ENCODE assay signal across 8 cellular contexts in the genomic region with DNA sequence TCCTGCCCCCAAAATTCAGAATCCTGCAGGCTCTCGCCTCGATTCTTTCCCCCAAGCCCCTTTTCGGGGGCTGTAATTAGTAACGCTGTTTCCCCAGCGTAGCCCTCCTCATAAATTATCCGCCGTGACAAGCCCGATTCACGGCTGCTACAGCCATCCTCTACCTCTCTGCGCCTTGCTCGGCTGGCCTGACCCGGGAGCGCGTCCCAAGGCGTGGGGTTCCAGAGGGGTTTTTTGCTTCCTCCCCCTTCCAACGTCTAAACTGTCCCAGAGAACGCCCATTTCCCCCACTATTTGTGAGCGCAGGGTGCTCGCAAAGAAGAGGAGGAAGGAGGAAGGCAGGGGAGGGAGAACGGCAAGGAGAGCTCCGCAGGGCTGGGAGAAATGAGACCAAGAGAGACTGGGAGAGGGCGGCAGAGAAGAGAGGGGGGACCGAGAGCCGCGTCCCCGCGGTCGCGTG. TPM values are rescaled to one million over a fixed set of nuclear protein-coding genes. Genes with fewer than 3 reads are reported as not detected.
DNase-seq lines count a peak whose midpoint lies in the region; ATAC-seq, FAIRE-seq and TF ChIP-seq lines count a peak whose summit lies in the region.
"Had no signal": no experiment of that assay in that cellular context is flagged by ENCODE, and none has a peak within 500 bp of the region (broad histone marks: within the 10 kb centered on the region; RNA-seq: fewer than 3 reads in every experiment).

No MANE protein-coding gene starts in this region.

- H3K27me3 Mint-ChIP-seq in activated CD8-positive, alpha-beta memory T cell treated with anti-CD3 and anti-CD28 coated beads, Interleukin-2, amount 10 ng/mL, durations not matched to agents 7 days and 5 days: peaks cover 36% of the 10 kb centered on the region
- peaks cover 71% of the 10 kb centered on the region for H3K27me3 Mint-ChIP-seq in type B pancreatic cell

- H3K79me2 ChIP-seq in keratinocyte (ENCODE audit: control insufficient read depth, insufficient read depth, low read length): peaks cover 72% of the 10 kb centered on the region

- TF ChIP-seq CTCF in keratinocyte (optimal IDR thresholded peaks at IDR 0.05 in 1 of 3, IDR thresholded peaks at IDR 0.05 in 1 of 3, conservative IDR thresholded peaks at IDR 0.05 in 1 of 3; ENCODE audit: extremely low read depth in 1 of 3, insufficient read depth in 2 of 3, low read length in 3 of 3) (no peak), type B pancreatic cell (conservative IDR thresholded peaks at IDR 0.05) (no peak)

- H4K20me1 ChIP-seq in keratinocyte (ENCODE audit: control insufficient read depth, extremely low read depth, insufficient read depth, low read length): no peaks in the 10 kb centered on the region

- H3K9ac ChIP-seq in keratinocyte (ENCODE audit: control insufficient read depth, extremely low read depth, insufficient read depth, low read length): peak overlapping the region; percentile 93

- peak overlapping the region; percentile 92 for H3K4me2 ChIP-seq in keratinocyte (ENCODE audit: control insufficient read depth, extremely low read depth, insufficient read depth, low read depth, low read length)

- H3K4me1 Mint-ChIP-seq in activated CD8-positive, alpha-beta memory T cell treated with anti-CD3 and anti-CD28 coated beads, Interleukin-2, amount 10 ng/mL, durations not matched to agents 7 days and 5 days: no peaks in the 10 kb centered on the region
- H3K4me1 Mint-ChIP-seq in type B pancreatic cell (ENCODE audit: unreplicated experiment): peaks cover 20% of the 10 kb centered on the region

- no peaks in the 10 kb centered on the region for H3K36me3 Mint-ChIP-seq in activated CD8-positive, alpha-beta memory T cell treated with anti-CD3 and anti-CD28 coated beads, Interleukin-2, amount 10 ng/mL, durations not matched to agents 7 days and 5 days
- H3K36me3 Mint-ChIP-seq in type B pancreatic cell: peaks cover 37% of the 10 kb centered on the region

- no peak overlapping the region for H2AFZ ChIP-seq in keratinocyte (ENCODE audit: control insufficient read depth, low read length)

- no peaks in the 10 kb centered on the region for H3K9me3 ChIP-seq in keratinocyte (ENCODE audit: control insufficient read depth, low read depth, low read length)

- peak overlapping the region; percentile 92 for H3K27ac ChIP-seq in keratinocyte (ENCODE audit: control insufficient read depth, insufficient read depth, low read length)
- no peak overlapping the region for H3K27ac ChIP-seq in substantia nigra (ENCODE audit: low read depth, low read length, poor library complexity, severe bottlenecking)
- H3K27ac ChIP-seq: C4-2B had no signal

- no peak for ATAC-seq in activated CD8-positive, alpha-beta memory T cell treated with anti-CD3 and anti-CD28 coated beads, Interleukin-2, amount 10 ng/mL, durations not matched to agents 7 days and 5 days
- ATAC-seq: HCT116 had no signal

- H3K27me3 ChIP-seq in keratinocyte (ENCODE audit: control insufficient read depth, extremely low read depth, insufficient read depth, low read length): no peaks in the 10 kb centered on the region

- DNase-seq in activated CD8-positive, alpha-beta memory T cell treated with anti-CD3 and anti-CD28 coated beads, Interleukin-2, amount 50 U/mL, for 48 hours: peak; percentile 42
- no peak for DNase-seq in activated CD8-positive, alpha-beta memory T cell treated with anti-CD3 and anti-CD28 coated beads, Interleukin-2, amount 10 ng/mL, durations not matched to agents 7 days and 5 days
- DNase-seq in keratinocyte (ENCODE audit: low read depth, low spot score) (no peak), type B pancreatic cell (ENCODE audit: extremely low spot score, unreplicated experiment) (peak; percentile 67), substantia nigra (lab: John Stamatoyannopoulos, UW) (no peak)
- DNase-seq in activated CD4-positive, alpha-beta T cell treated with anti-CD3 and anti-CD28 coated beads, Interleukin-2, amount 50 U/mL, for 48 hours: no peak

- H3K4me3 ChIP-seq in keratinocyte (ENCODE audit: control insufficient read depth in 2 of 3, extremely low read depth in 1 of 3, insufficient read depth in 2 of 3, low read depth in 1 of 3, low read length in 3 of 3): peak overlapping the region; percentile 58 to 93 (median 91)

- no peaks in the 10 kb centered on the region for H3K9me3 Mint-ChIP-seq in activated CD8-positive, alpha-beta memory T cell treated with anti-CD3 and anti-CD28 coated beads, Interleukin-2, amount 10 ng/mL, durations not matched to agents 7 days and 5 days (ENCODE audit: low read depth)
- no peaks in the 10 kb centered on the region for H3K9me3 Mint-ChIP-seq in type B pancreatic cell

- H3K27ac Mint-ChIP-seq in activated CD8-positive, alpha-beta memory T cell treated with anti-CD3 and anti-CD28 coated beads, Interleukin-2, amount 10 ng/mL, durations not matched to agents 7 days and 5 days: no peak overlapping the region
- H3K27ac Mint-ChIP-seq in type B pancreatic cell: peak overlapping the region; percentile 99

- no peak overlapping the region for H3K4me3 Mint-ChIP-seq in activated CD8-positive, alpha-beta memory T cell treated with anti-CD3 and anti-CD28 coated beads, Interleukin-2, amount 10 ng/mL, durations not matched to agents 7 days and 5 days
- H3K4me3 Mint-ChIP-seq in type B pancreatic cell: peak overlapping the region; percentile 99

- CTCF ChIA-PET in activated CD8-positive, alpha-beta memory T cell treated with anti-CD3 and anti-CD28 coated beads, Interleukin-2, amount 10 ng/mL, durations not matched to agents 7 days and 5 days (lab: Charles Lee): no interaction called here

- peaks cover 4 to 7% of the 10 kb centered on the region in 2 experiments for H3K36me3 ChIP-seq in keratinocyte (ENCODE audit: control insufficient read depth in 2 of 2, extremely low read depth in 1 of 2, insufficient read depth in 2 of 2, low read length in 2 of 2)

- peaks cover 41% of the 10 kb centered on the region for H3K4me1 ChIP-seq in keratinocyte (ENCODE audit: control insufficient read depth, extremely low read depth, insufficient read depth, low read length)

- FAIRE-seq in keratinocyte (lab: Jason Lieb, UNC): no peak

- dilution Hi-C loops in keratinocyte (cut with MboI; ENCODE audit: extremely low pct_ligation_motif_present, low sequenced_read_pairs): no loop called here

- no peaks in the 10 kb centered on the region for H3K9me1 ChIP-seq in keratinocyte (ENCODE audit: control insufficient read depth, extremely low read depth, insufficient read depth, low read length)

RNA-seq across cellular contexts. Expression of a gene that starts 0.9 kb away (rescaled TPM):
- total RNA-seq in activated CD8-positive, alpha-beta memory T cell treated with anti-CD3 and anti-CD28 coated beads, Interleukin-2, amount 10 ng/mL, durations not matched to agents 7 days and 5 days: not detected
- 3.3 to 7.1 TPM (median 4.5 TPM) in 3 replicates for polyA plus RNA-seq in keratinocyte
- polyA plus RNA-seq in keratinocyte (2011; ENCODE audit: low read depth): 6.8 TPM
- polyA plus RNA-seq in keratinocyte (2011; cell fraction: cytosol; rRNA removed): 3.1 and 4.3 TPM in 2 replicates
- polyA plus RNA-seq in keratinocyte (2011; cell fraction: nucleus; rRNA removed): 9.4 and 10.0 TPM in 2 replicates
- polyA plus RNA-seq in keratinocyte (2012; ENCODE audit: low replicate concordance): 3.2 and 5.0 TPM in 2 replicates
- 2.3 to 4.3 TPM (median 2.7 TPM) in 3 replicates for polyA minus RNA-seq in keratinocyte
- 4.4 TPM for polyA minus RNA-seq in keratinocyte (2011; cell fraction: cytosol; rRNA and poly(A)+ RNA removed)
- 5.0 and 5.5 TPM in 2 replicates for polyA minus RNA-seq in keratinocyte (2011; cell fraction: nucleus; rRNA and poly(A)+ RNA removed)
- 55.0 and 77.7 TPM in 2 replicates for total RNA-seq in type B pancreatic cell (ENCODE audit: low replicate concordance)

RNA-seq across cellular contexts. Expression of a gene that starts 5.0 kb away (rescaled TPM):
- not detected for total RNA-seq in activated CD8-positive, alpha-beta memory T cell treated with anti-CD3 and anti-CD28 coated beads, Interleukin-2, amount 10 ng/mL, durations not matched to agents 7 days and 5 days
- 0.52 to 0.72 TPM (median 0.54 TPM) in 3 replicates for polyA plus RNA-seq in keratinocyte
- polyA plus RNA-seq in keratinocyte (2011; ENCODE audit: low read depth): not detected
- polyA plus RNA-seq in keratinocyte (2011; cell fraction: cytosol; rRNA removed): 0.26 and 0.68 TPM in 2 replicates
- polyA plus RNA-seq in keratinocyte (2011; cell fraction: nucleus; rRNA removed): 1.8 and 2.5 TPM in 2 replicates
- polyA plus RNA-seq in keratinocyte (2012; ENCODE audit: low replicate concordance): 0.44 and 1.4 TPM in 2 replicates
- polyA minus RNA-seq in keratinocyte: 0.59 to 2.3 TPM (median 1.1 TPM) in 3 replicates
- polyA minus RNA-seq in keratinocyte (2011; cell fraction: cytosol; rRNA and poly(A)+ RNA removed): not detected
- 2.7 and 3.6 TPM in 2 replicates for polyA minus RNA-seq in keratinocyte (2011; cell fraction: nucleus; rRNA and poly(A)+ RNA removed)
- 4.2 and 10.9 TPM in 2 replicates for total RNA-seq in type B pancreatic cell (ENCODE audit: low replicate concordance)

RNA-seq across cellular contexts. Expression of a gene that starts 9.8 kb away (rescaled TPM):
- not detected for total RNA-seq in activated CD8-positive, alpha-beta memory T cell treated with anti-CD3 and anti-CD28 coated beads, Interleukin-2, amount 10 ng/mL, durations not matched to agents 7 days and 5 days
- 0.17 to 0.84 TPM (median 0.58 TPM) in 3 replicates for polyA plus RNA-seq in keratinocyte
- polyA plus RNA-seq in keratinocyte (2011; ENCODE audit: low read depth): 0.87 TPM
- 0.55 and 0.95 TPM in 2 replicates for polyA plus RNA-seq in keratinocyte (2011; cell fraction: cytosol; rRNA removed)
- 1.2 and 2.0 TPM in 2 replicates for polyA plus RNA-seq in keratinocyte (2011; cell fraction: nucleus; rRNA removed)
- polyA plus RNA-seq in keratinocyte (2012; ENCODE audit: low replicate concordance): 1.1 and 3.2 TPM in 2 replicates
- polyA minus RNA-seq in keratinocyte: 0.22 to 1.2 TPM in 2 of 3 replicates, not detected in the other
- polyA minus RNA-seq in keratinocyte (2011; cell fraction: cytosol; rRNA and poly(A)+ RNA removed): 1.9 TPM
- 0.54 and 1.2 TPM in 2 replicates for polyA minus RNA-seq in keratinocyte (2011; cell fraction: nucleus; rRNA and poly(A)+ RNA removed)
- total RNA-seq in type B pancreatic cell (ENCODE audit: low replicate concordance): 40.5 and 92.8 TPM in 2 replicates

RNA-seq across cellular contexts. Expression of a gene that starts 12.0 kb away (rescaled TPM):
- not detected for total RNA-seq in activated CD8-positive, alpha-beta memory T cell treated with anti-CD3 and anti-CD28 coated beads, Interleukin-2, amount 10 ng/mL, durations not matched to agents 7 days and 5 days
- 0.40 to 1.8 TPM (median 1.5 TPM) in 3 replicates for polyA plus RNA-seq in keratinocyte
- polyA plus RNA-seq in keratinocyte (2011; ENCODE audit: low read depth): 0.55 TPM
- polyA plus RNA-seq in keratinocyte (2011; cell fraction: cytosol; rRNA removed): 1.3 and 1.5 TPM in 2 replicates
- polyA plus RNA-seq in keratinocyte (2011; cell fraction: nucleus; rRNA removed): 2.1 and 2.6 TPM in 2 replicates
- polyA plus RNA-seq in keratinocyte (2012; ENCODE audit: low replicate concordance): 1.2 and 1.7 TPM in 2 replicates
- polyA minus RNA-seq in keratinocyte: 0.30 to 0.99 TPM (median 0.74 TPM) in 3 replicates
- polyA minus RNA-seq in keratinocyte (2011; cell fraction: cytosol; rRNA and poly(A)+ RNA removed): not detected
- polyA minus RNA-seq in keratinocyte (2011; cell fraction: nucleus; rRNA and poly(A)+ RNA removed): 0.54 and 0.63 TPM in 2 replicates
- 28.5 and 37.6 TPM in 2 replicates for total RNA-seq in type B pancreatic cell (ENCODE audit: low replicate concordance)

RNA-seq across cellular contexts. Expression of a gene that starts 13.9 kb away (rescaled TPM):
- not detected for total RNA-seq in activated CD8-positive, alpha-beta memory T cell treated with anti-CD3 and anti-CD28 coated beads, Interleukin-2, amount 10 ng/mL, durations not matched to agents 7 days and 5 days
- polyA plus RNA-seq in keratinocyte: 3.8 to 13.5 TPM (median 8.1 TPM) in 3 replicates
- 4.9 TPM for polyA plus RNA-seq in keratinocyte (2011; ENCODE audit: low read depth)
- polyA plus RNA-seq in keratinocyte (2011; cell fraction: cytosol; rRNA removed): 7.4 and 9.8 TPM in 2 replicates
- 5.2 and 6.0 TPM in 2 replicates for polyA plus RNA-seq in keratinocyte (2011; cell fraction: nucleus; rRNA removed)
- polyA plus RNA-seq in keratinocyte (2012; ENCODE audit: low replicate concordance): 3.9 and 14.3 TPM in 2 replicates
- 4.5 to 4.9 TPM (median 4.8 TPM) in 3 replicates for polyA minus RNA-seq in keratinocyte
- 11.9 TPM for polyA minus RNA-seq in keratinocyte (2011; cell fraction: cytosol; rRNA and poly(A)+ RNA removed)
- polyA minus RNA-seq in keratinocyte (2011; cell fraction: nucleus; rRNA and poly(A)+ RNA removed): 2.0 and 2.3 TPM in 2 replicates
- total RNA-seq in type B pancreatic cell (ENCODE audit: low replicate concordance): 3.2 and 6.2 TPM in 2 replicates

Comparison
In these comparisons a context has a peak if more than half of its experiments do, and no peak if none do; other contexts are left out.
1. DNase-seq: peak in activated CD8-positive, alpha-beta memory T cell treated with anti-CD3 and anti-CD28 coated beads, Interleukin-2, amount 50 U/mL, for 48 hours (single experiment) and type B pancreatic cell (single experiment); none in activated CD8-positive, alpha-beta memory T cell treated with anti-CD3 and anti-CD28 coated beads, Interleukin-2, amount 10 ng/mL, durations not matched to agents 7 days and 5 days (single experiment), keratinocyte (single experiment), substantia nigra (0 of 49) and activated CD4-positive, alpha-beta T cell treated with anti-CD3 and anti-CD28 coated beads, Interleukin-2, amount 50 U/mL, for 48 hours (0 of 2).
2. RNA of a gene that starts 0.9 kb away (total RNA-seq): 55.0 to 77.7 TPM in type B pancreatic cell; not detected in activated CD8-positive, alpha-beta memory T cell treated with anti-CD3 and anti-CD28 coated beads, Interleukin-2, amount 10 ng/mL, durations not matched to agents 7 days and 5 days; every median in the first group is over 10 times any median in the second.
3. RNA of a gene that starts 9.8 kb away (total RNA-seq): 40.5 to 92.8 TPM in type B pancreatic cell; not detected in activated CD8-positive, alpha-beta memory T cell treated with anti-CD3 and anti-CD28 coated beads, Interleukin-2, amount 10 ng/mL, durations not matched to agents 7 days and 5 days; every median in the first group is over 10 times any median in the second.